In the genomic region with DNA sequence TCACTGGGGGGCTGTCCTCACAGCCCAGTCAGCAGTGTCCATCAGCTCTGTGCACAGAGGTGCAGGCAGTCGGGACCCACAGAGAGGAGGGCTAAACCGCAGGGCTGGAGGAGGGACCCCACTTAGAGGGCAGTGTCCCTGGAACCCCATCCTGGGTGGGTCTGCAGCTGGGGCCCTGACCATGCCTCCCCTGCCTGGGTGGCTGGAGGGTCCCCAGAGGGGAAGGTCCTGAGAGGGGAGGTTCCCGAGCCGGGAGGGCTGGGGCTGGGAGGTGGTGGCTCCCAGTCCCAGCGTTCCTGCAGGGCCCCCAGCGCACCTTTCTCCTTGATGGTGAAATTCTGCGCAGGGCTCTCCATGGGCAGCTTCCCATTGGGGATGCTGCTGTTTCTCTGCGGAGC, we compare ENCODE assay signal across 13 cellular contexts. TPM values are rescaled to one million over a fixed set of nuclear protein-coding genes. Genes with fewer than 3 reads are reported as not detected.
DNase-seq lines count a peak whose midpoint lies in the region; ATAC-seq and TF ChIP-seq lines count a peak whose summit lies in the region.
"Had no signal": no experiment of that assay in that cellular context is flagged by ENCODE, and none has a peak within 500 bp of the region (broad histone marks: within the 10 kb centered on the region; RNA-seq: fewer than 3 reads in every experiment).

No MANE protein-coding gene starts in this region.

- no peaks in the 10 kb centered on the region for H3K79me1 ChIP-seq in H9 (ENCODE audit: insufficient read depth, low read depth, low read length, poor library complexity, severe bottlenecking)

- H3K56ac ChIP-seq in H9 (ENCODE audit: insufficient read length, low read depth, low read length) = no peak overlapping the region

- in situ Hi-C loops in GM13976 (cut with MboI; ENCODE audit: low sequenced_read_pairs, unreplicated experiment) = no loop called here

- H3K27ac ChIP-seq in BLaER1 = no peak overlapping the region
- H3K27ac ChIP-seq in H9 (ENCODE audit: insufficient read length, low read depth, low read length) = no peak overlapping the region
- H3K27ac ChIP-seq: BLaER1 treated with 17β-estradiol and CSF1 and Interleukin-3, amounts not matched to agents 10 nM and 100 nM; epithelial cell of prostate had no signal

- no peaks in the 10 kb centered on the region for H3K9me3 ChIP-seq in BLaER1
- H3K9me3 ChIP-seq in H9 (ENCODE audit: control insufficient read depth, low read depth, low read length) = no peaks in the 10 kb centered on the region
- H3K9me3 ChIP-seq: BLaER1 treated with 17β-estradiol and CSF1 and Interleukin-3, amounts not matched to agents 10 nM and 100 nM; MG63 had no signal

- H3K4ac ChIP-seq in H9 (ENCODE audit: low read depth, low read length) = no peak overlapping the region

- H2BK12ac ChIP-seq in H9 (ENCODE audit: insufficient read length, low read depth, low read length) = no peak overlapping the region

- H4K20me1 ChIP-seq in BLaER1 (peaks cover 84% of the 10 kb centered on the region), H9 (ENCODE audit: control insufficient read depth, insufficient read depth, insufficient read length) (no peaks in the 10 kb centered on the region)

- H3K9me3 Mint-ChIP-seq in H9 = no peaks in the 10 kb centered on the region
- H3K9me3 Mint-ChIP-seq in brain = no peaks in the 10 kb centered on the region
- H3K9me3 Mint-ChIP-seq in nephron progenitor cell = no peaks in the 10 kb centered on the region

- no peak overlapping the region for H3K4me3 ChIP-seq in BLaER1
- H3K4me3 ChIP-seq: BLaER1 treated with 17β-estradiol and CSF1 and Interleukin-3, amounts not matched to agents 10 nM and 100 nM; MG63 had no signal

- no peak for ATAC-seq in GM21447 (IDR thresholded peaks at IDR 0.05; ENCODE audit: unreplicated experiment)

- no peak for DNase-seq in H9
- DNase-seq in nephron progenitor cell = no peak
- no peak for DNase-seq in activated CD8-positive, alpha-beta memory T cell treated with anti-CD3 and anti-CD28 coated beads, Interleukin-2, amount 50 U/mL, for 4 hours
- DNase-seq in GM13976 (ENCODE audit: low spot score) = no peak
- no peak for DNase-seq in hypothalamus (lab: John Stamatoyannopoulos, UW)
- DNase-seq: MG63, occipital lobe, SW 1271 had no signal

- H3K27me3 Mint-ChIP-seq in H9 (ENCODE audit: low read depth) (peaks cover 45% of the 10 kb centered on the region), brain (peaks cover 21% of the 10 kb centered on the region), nephron progenitor cell (ENCODE audit: low read depth, poor library complexity) (peaks cover 46% of the 10 kb centered on the region)

- no peaks in the 10 kb centered on the region for H3K36me3 Mint-ChIP-seq in H9 (ENCODE audit: insufficient read depth in 1 of 3, low read depth in 3 of 3)
- no peaks in the 10 kb centered on the region for H3K36me3 Mint-ChIP-seq in brain
- H3K36me3 Mint-ChIP-seq in nephron progenitor cell (ENCODE audit: low read depth) = peaks cover 5% of the 10 kb centered on the region

- no peak overlapping the region for H3K27ac Mint-ChIP-seq in H9
- H3K27ac Mint-ChIP-seq in brain = no peak overlapping the region
- H3K27ac Mint-ChIP-seq in nephron progenitor cell = no peak overlapping the region

- no CpG with 5 or more reads among the region's 8 CpGs for WGBS in H9 (ENCODE audit: extremely low coverage, insufficient read length, low lambda C conversion rate)

- no peak overlapping the region for H3T11ph ChIP-seq in H9 (ENCODE audit: low read length)

- no peak overlapping the region for H2BK5ac ChIP-seq in H9 (ENCODE audit: insufficient read length, low read length)

- no peak overlapping the region for H4K91ac ChIP-seq in H9 (ENCODE audit: insufficient read length, low read depth, low read length)

- peaks cover 53% of the 10 kb centered on the region for H3K27me3 ChIP-seq in BLaER1
- H3K27me3 ChIP-seq in H9 (ENCODE audit: insufficient read depth, low read length) = peaks cover 25% of the 10 kb centered on the region; the same call in 1 of the 2 replicates
- H3K27me3 ChIP-seq: MG63 had no signal

- H3K4me1 ChIP-seq in BLaER1 (peaks cover 80% of the 10 kb centered on the region), H9 (ENCODE audit: insufficient read depth, low read length) (no peaks in the 10 kb centered on the region)

- no peak overlapping the region for H3K14ac ChIP-seq in H9 (ENCODE audit: insufficient read depth, low read length)

- no peak overlapping the region for H2BK15ac ChIP-seq in H9 (ENCODE audit: low read depth, low read length)

- TF ChIP-seq CTCF in H9 (conservative IDR thresholded peaks at IDR 0.05) (no peak), brain (conservative IDR thresholded peaks at IDR 0.05) (no peak), nephron progenitor cell (IDR thresholded peaks at IDR 0.05) (no peak), GM13976 (IDR thresholded peaks at IDR 0.05; ENCODE audit: borderline replicate concordance, control extremely low read depth, extremely low read depth, insufficient read depth, missing control alignments) (no peak)

- H3K4me3 Mint-ChIP-seq in H9 = peak overlapping the region; percentile 37 to 72
- peak overlapping the region in 4 of 5 experiments; percentile 46 to 96 (median 60) for H3K4me3 Mint-ChIP-seq in brain
- peak overlapping the region; percentile 63 for H3K4me3 Mint-ChIP-seq in nephron progenitor cell

- H3K9ac ChIP-seq in BLaER1 = no peak overlapping the region
- no peak overlapping the region for H3K9ac ChIP-seq in H9 (ENCODE audit: extremely low read depth, insufficient read length, low read length)
- H3K9ac ChIP-seq: BLaER1 treated with 17β-estradiol and CSF1 and Interleukin-3, amounts not matched to agents 10 nM and 100 nM had no signal

- no peak overlapping the region for H3K18ac ChIP-seq in H9 (ENCODE audit: insufficient read length, low read depth, low read length)

- H3K4me1 Mint-ChIP-seq in H9 = peaks cover 7 to 11% of the 10 kb centered on the region in 2 experiments
- H3K4me1 Mint-ChIP-seq in brain = peaks cover 17% of the 10 kb centered on the region
- peaks cover 17% of the 10 kb centered on the region for H3K4me1 Mint-ChIP-seq in nephron progenitor cell

- no peak overlapping the region for H2BK20ac ChIP-seq in H9 (ENCODE audit: low read depth, low read length, poor library complexity, severe bottlenecking)

- no peak overlapping the region for H4K5ac ChIP-seq in H9 (ENCODE audit: insufficient read length, low read depth, low read length)

- peak overlapping the region; percentile 50; the same call in 1 of the 2 replicates for H3K4me2 ChIP-seq in BLaER1
- no peak overlapping the region for H3K4me2 ChIP-seq in H9 (ENCODE audit: insufficient read depth, insufficient read length, low read length)

- H2BK120ac ChIP-seq in H9 (ENCODE audit: low read depth, low read length, poor library complexity, severe bottlenecking) = no peak overlapping the region

- no peak overlapping the region for H4K8ac ChIP-seq in H9 (replicated peaks; ENCODE audit: insufficient read length, low read depth, low read length)

- no peak overlapping the region for H3K23ac ChIP-seq in H9 (ENCODE audit: insufficient read length, low read depth, low read length)

- H3K79me2 ChIP-seq in H9 (ENCODE audit: insufficient read depth, low read length) = no peaks in the 10 kb centered on the region

- peaks cover 16% of the 10 kb centered on the region for H3K23me2 ChIP-seq in H9 (ENCODE audit: insufficient read length, low read depth, low read length, poor library complexity, severe bottlenecking)

- no peak overlapping the region for H2AK5ac ChIP-seq in H9 (ENCODE audit: insufficient read length, low read length)

- no peak overlapping the region for H2AFZ ChIP-seq in H9 (ENCODE audit: low read length)

- peaks cover 8% of the 10 kb centered on the region for H3K36me3 ChIP-seq in BLaER1

RNA-seq across cellular contexts. Expression of gene EXOC3, which starts 32.7 kb away (rescaled TPM):
- 36.7 and 37.6 TPM in 2 replicates for total RNA-seq in H9 (2021)
- polyA plus RNA-seq in brain (ENCODE audit: insufficient read depth, low read depth, low replicate concordance) = 69.2 TPM

RNA-seq across cellular contexts. Expression of gene SLC9A3, which starts 48.5 kb away (rescaled TPM):
- total RNA-seq in H9 (2021) = 0.75 and 0.85 TPM in 2 replicates
- polyA plus RNA-seq in brain (ENCODE audit: insufficient read depth, low read depth, low replicate concordance) = 19.5 TPM
